In genomic region chr5:131495536-131496399, GRCh38 we compare ENCODE assay signal across 14 cellular contexts.
A peak's percentile ranks its signal among the peaks of the same experiment; 100 is the strongest.
DNase-seq lines count a peak whose midpoint lies in the region; ATAC-seq, FAIRE-seq and TF ChIP-seq lines count a peak whose summit lies in the region.
"Had no signal": no experiment of that assay in that cellular context is flagged by ENCODE, and none has a peak within 500 bp of the region (broad histone marks: within the 10 kb centered on the region; RNA-seq: fewer than 3 reads in every experiment).

No MANE protein-coding gene starts in this region.

- H3K36me3 Mint-ChIP-seq in activated T-helper 2 cell treated with anti-CD3 and anti-CD28 coated beads, Interferon-gamma antibody, Interleukin-2, Interleukin-4, amounts not matched to agents 10 μg/mL and 5 μg/mL and 100 μg/mL, durations not matched to agents 14 hours and 24 hours and 36 hours (ENCODE audit: low read depth), result peaks cover 72% of the 10 kb centered on the region

- H2AFZ ChIP-seq in OCI-LY3 (ENCODE audit: low read depth, low read length), result no peak overlapping the region

- H3K27me3 ChIP-seq in OCI-LY3 (ENCODE audit: low read depth, low read length) (no peaks in the 10 kb centered on the region), upper lobe of left lung (no peaks in the 10 kb centered on the region)

- H3K9me3 ChIP-seq in OCI-LY3 (ENCODE audit: insufficient read depth, low read length) (no peaks in the 10 kb centered on the region), upper lobe of left lung (no peaks in the 10 kb centered on the region)

- H3K27ac ChIP-seq in OCI-LY3 (ENCODE audit: low read length) (no peak overlapping the region), upper lobe of left lung (peak overlapping the region in 1 of 4 donors; percentile 9)

- TF ChIP-seq EP300 in upper lobe of left lung (IDR thresholded peaks at IDR 0.05), result no peak

- H3K4me1 ChIP-seq in OCI-LY3 (ENCODE audit: low read length), result peaks cover 20% of the 10 kb centered on the region
- peaks cover 0 to 8% (median 4%) of the 10 kb centered on the region in 4 donors for H3K4me1 ChIP-seq in upper lobe of left lung

- no peak overlapping the region for H3K4me3 Mint-ChIP-seq in activated T-helper 2 cell treated with anti-CD3 and anti-CD28 coated beads, Interferon-gamma antibody, Interleukin-2, Interleukin-4, amounts not matched to agents 10 μg/mL and 5 μg/mL and 100 μg/mL, durations not matched to agents 14 hours and 24 hours and 36 hours (ENCODE audit: low read depth)
- H3K4me3 Mint-ChIP-seq: dendritic cell treated with granulocyte-macrophage colony-stimulating factor and Interleukin-4, amounts not matched to agents 40 ng/mL and 50 ng/mL, for 4 days had no signal

- H3K4me3 ChIP-seq in OCI-LY3 (ENCODE audit: low read length) (no peak overlapping the region), upper lobe of left lung (no peak overlapping the region)

- peaks cover 4% of the 10 kb centered on the region for H3K4me1 Mint-ChIP-seq in activated T-helper 2 cell treated with anti-CD3 and anti-CD28 coated beads, Interferon-gamma antibody, Interleukin-2, Interleukin-4, amounts not matched to agents 10 μg/mL and 5 μg/mL and 100 μg/mL, durations not matched to agents 14 hours and 24 hours and 36 hours (ENCODE audit: low read depth)

- peaks cover 14% of the 10 kb centered on the region for H4K20me1 ChIP-seq in OCI-LY3 (ENCODE audit: insufficient read depth, low read length)

- ATAC-seq in GM19452 (IDR thresholded peaks at IDR 0.05; ENCODE audit: unreplicated experiment) (peak; percentile 39), HG02884 (IDR thresholded peaks at IDR 0.05; ENCODE audit: unreplicated experiment) (peak; percentile 17), upper lobe of left lung (ENCODE audit: low FRiP score in 2 of 2) (no peak)

- H3K36me3 ChIP-seq in OCI-LY3 (replicated peaks; ENCODE audit: low read depth, low read length) (peaks cover 37% of the 10 kb centered on the region), upper lobe of left lung (peaks cover 0 to 58% (median 16%) of the 10 kb centered on the region in 4 donors)

- intact Hi-C loops in activated T-helper 2 cell treated with anti-CD3 and anti-CD28 coated beads, Interferon-gamma antibody, Interleukin-2, Interleukin-4, amounts not matched to agents 10 μg/mL and 5 μg/mL and 100 μg/mL, durations not matched to agents 14 hours and 24 hours and 36 hours (cut with micrococcal nuclease), result no loop called here

- H3K27ac Mint-ChIP-seq in activated T-helper 2 cell treated with anti-CD3 and anti-CD28 coated beads, Interferon-gamma antibody, Interleukin-2, Interleukin-4, amounts not matched to agents 10 μg/mL and 5 μg/mL and 100 μg/mL, durations not matched to agents 14 hours and 24 hours and 36 hours, result no peak overlapping the region
- H3K27ac Mint-ChIP-seq: dendritic cell treated with granulocyte-macrophage colony-stimulating factor and Interleukin-4, amounts not matched to agents 40 ng/mL and 50 ng/mL, for 4 days had no signal

- peak overlapping the region; percentile 21 for H3K4me2 ChIP-seq in OCI-LY3 (ENCODE audit: low read length)

- H3K9ac ChIP-seq in OCI-LY3 (ENCODE audit: low read length), result no peak overlapping the region

- DNase-seq in GM12891 (ENCODE audit: insufficient read length, low spot score) (no peak), upper lobe of left lung (no peak)
- DNase-seq in activated CD8-positive, alpha-beta memory T cell treated with anti-CD3 and anti-CD28 coated beads, Interleukin-2, amount 50 U/mL, for 4 hours, result no peak
- no peak for DNase-seq in activated T-helper 2 cell treated with anti-CD3 and anti-CD28 coated beads, Interferon-gamma antibody, Interleukin-2, Interleukin-4, amounts not matched to agents 10 μg/mL and 5 μg/mL and 100 μg/mL, durations not matched to agents 14 hours and 24 hours and 36 hours (ENCODE audit: low spot score)
- no peak for DNase-seq in effector CD8-positive, alpha-beta T cell (lab: John Stamatoyannopoulos, UW)
- DNase-seq: amygdala; islet precursor cell; NCI-H1436; stimulated activated CD4-positive, alpha-beta T cell treated with anti-CD3 and anti-CD28 coated beads, Interleukin-1b, Interleukin-23, amount 100 ng/mL, for 48 hours had no signal

- TF ChIP-seq CTCF in OCI-LY3 (IDR thresholded peaks at IDR 0.05; ENCODE audit: low read depth, low read length) (no peak), upper lobe of left lung (IDR thresholded peaks at IDR 0.05) (no peak)

- no peak for TF ChIP-seq POLR2A in GM12891 (IDR thresholded peaks at IDR 0.05; ENCODE audit: low read depth, low read length)
- no peak for TF ChIP-seq POLR2A in upper lobe of left lung (IDR thresholded peaks at IDR 0.05)

- no peaks in the 10 kb centered on the region for H3K27me3 Mint-ChIP-seq in activated T-helper 2 cell treated with anti-CD3 and anti-CD28 coated beads, Interferon-gamma antibody, Interleukin-2, Interleukin-4, amounts not matched to agents 10 μg/mL and 5 μg/mL and 100 μg/mL, durations not matched to agents 14 hours and 24 hours and 36 hours (ENCODE audit: low read depth)
- H3K27me3 Mint-ChIP-seq: progenitor cell of endocrine pancreas had no signal

- WGBS in upper lobe of left lung, 2 donors, result 69 to 74% methylated on average over 8 of the region's 8 CpGs

- H3K79me2 ChIP-seq in OCI-LY3 (ENCODE audit: low read length), result no peaks in the 10 kb centered on the region

- no peaks in the 10 kb centered on the region for H3K9me3 Mint-ChIP-seq in activated T-helper 2 cell treated with anti-CD3 and anti-CD28 coated beads, Interferon-gamma antibody, Interleukin-2, Interleukin-4, amounts not matched to agents 10 μg/mL and 5 μg/mL and 100 μg/mL, durations not matched to agents 14 hours and 24 hours and 36 hours
- H3K9me3 Mint-ChIP-seq: dendritic cell treated with granulocyte-macrophage colony-stimulating factor and Interleukin-4, amounts not matched to agents 40 ng/mL and 50 ng/mL, for 4 days had no signal

- FAIRE-seq in GM12891 (lab: Jason Lieb, UNC), result peak; percentile 85

TF ChIP-seq in GM12891, 5 proteins besides CTCF, POLR2A, EP300 and RAD21:
- no peak for TF ChIP-seq PAX5 (IDR thresholded peaks at IDR 0.05; ENCODE audit: insufficient read depth, low read length, severe bottlenecking)
- TF ChIP-seq SPI1 (IDR thresholded peaks at IDR 0.05; ENCODE audit: low read depth, low read length), result no peak
- no peak for TF ChIP-seq POU2F2 (IDR thresholded peaks at IDR 0.05; ENCODE audit: low read depth, low read length)
- no peak for TF ChIP-seq TAF1 (IDR thresholded peaks at IDR 0.05; ENCODE audit: low read depth, low read length)
- no peak for TF ChIP-seq POLR2AphosphoS5 (IDR thresholded peaks at IDR 0.05; ENCODE audit: low read depth, low read length)

Comparison
In these comparisons a context has a peak if more than half of its experiments do, and no peak if none do; other contexts are left out.
1. ATAC-seq: peak in GM19452 (single experiment) and HG02884 (single experiment); none in upper lobe of left lung (0 of 2).